In genomic region chr14:69842671-69843407, GRCh38 we compare ENCODE assay signal across 16 cellular contexts.
DNase-seq lines count a peak whose midpoint lies in the region; ATAC-seq and TF ChIP-seq lines count a peak whose summit lies in the region.
"Had no signal": no experiment of that assay in that cellular context is flagged by ENCODE, and none has a peak within 500 bp of the region (broad histone marks: within the 10 kb centered on the region; RNA-seq: fewer than 3 reads in every experiment).

No MANE protein-coding gene starts in this region.

- H3K4me1 Mint-ChIP-seq in nephron progenitor cell = peaks cover 14% of the 10 kb centered on the region

- H3K27ac ChIP-seq in HEK293 (ENCODE audit: extremely low read depth, low read depth, low read length) (no peak overlapping the region), coronary artery (no peak overlapping the region)
- H3K27ac ChIP-seq: lower lobe of right lung, Peyer's patch, transverse colon had no signal

- H3K4me3 ChIP-seq in HEK293 (ENCODE audit: low read depth, low read length) (no peak overlapping the region), coronary artery (no peak overlapping the region)
- H3K4me3 ChIP-seq: lower lobe of right lung, Peyer's patch, transverse colon had no signal

- H3K36me3 Mint-ChIP-seq in nephron progenitor cell (ENCODE audit: low read depth) = no peaks in the 10 kb centered on the region
- H3K36me3 Mint-ChIP-seq: activated naive CD8-positive, alpha-beta T cell had no signal

- H3K27ac Mint-ChIP-seq in nephron progenitor cell = no peak overlapping the region
- H3K27ac Mint-ChIP-seq: activated naive CD8-positive, alpha-beta T cell had no signal

- no peaks in the 10 kb centered on the region for H3K4me1 ChIP-seq in HEK293 (ENCODE audit: control insufficient read depth, insufficient read depth, low read length)
- H3K4me1 ChIP-seq: lower lobe of right lung, Peyer's patch, transverse colon had no signal

- H3K36me3 ChIP-seq in HEK293 (ENCODE audit: control insufficient read depth in 2 of 2, insufficient read depth in 1 of 2, low read length in 2 of 2) = no peaks in the 10 kb centered on the region
- H3K36me3 ChIP-seq: lower lobe of right lung, Peyer's patch, transverse colon had no signal

- CTCF ChIA-PET in HEK293 (lab: Yijun Ruan, JAX) = no interaction called here

- H3K9me3 Mint-ChIP-seq in nephron progenitor cell = no peaks in the 10 kb centered on the region

- DNase-seq in NCI-H187 treated with DMSO at 0.1 percent for 48 hours (lab: John Stamatoyannopoulos, UW) (peak; percentile 26), NCI-H748 (lab: John Stamatoyannopoulos, UW; ENCODE audit: unreplicated experiment) (peak; percentile 97), nephron progenitor cell (peak; percentile 44), coronary artery (ENCODE audit: low spot score) (no peak)
- DNase-seq in stimulated activated CD4-positive, alpha-beta T cell treated with anti-CD3 and anti-CD28 coated beads, Interleukin-4, amount 100 ng/mL, for 4 hours = no peak
- no peak for DNase-seq in activated CD4-positive, alpha-beta T cell treated with anti-CD3 and anti-CD28 coated beads for 4 hours
- DNase-seq: lower lobe of right lung; Peyer's patch; SK-N-SH; stimulated activated CD4-positive, alpha-beta T cell treated with anti-CD3 and anti-CD28 coated beads, Interleukin-1b, Interleukin-23, amount 100 ng/mL, for 48 hours; stimulated activated naive CD4-positive, alpha-beta T cell treated with Interleukin-2 at 50 U/mL for 16 hours; transverse colon had no signal

- ATAC-seq in GM21737 (IDR thresholded peaks at IDR 0.05; ENCODE audit: unreplicated experiment) = no peak
- ATAC-seq: activated CD4-positive, CD25-positive, alpha-beta regulatory T cell treated with anti-CD3 and anti-CD28 coated beads, Interleukin-2, amount 50 U/mL, for 24 hours had no signal

- H3K9me3 ChIP-seq in HEK293 (ENCODE audit: control insufficient read depth, insufficient read depth, low read depth, low read length) = no peaks in the 10 kb centered on the region
- H3K9me3 ChIP-seq: lower lobe of right lung, Peyer's patch, SK-N-SH, transverse colon had no signal

- POLR2A ChIA-PET in HEK293 (lab: Yijun Ruan, JAX) = no interaction called here

- H3K27me3 Mint-ChIP-seq in nephron progenitor cell (ENCODE audit: low read depth, poor library complexity) = no peaks in the 10 kb centered on the region

- TF ChIP-seq CTCF in HEK293 (tag by site-specific recombination; IDR thresholded peaks at IDR 0.05) = no peak
- TF ChIP-seq CTCF in nephron progenitor cell (IDR thresholded peaks at IDR 0.05) = no peak
- TF ChIP-seq CTCF in coronary artery (IDR thresholded peaks at IDR 0.05) = no peak

- no peak overlapping the region for H3K4me3 Mint-ChIP-seq in nephron progenitor cell
- H3K4me3 Mint-ChIP-seq: activated naive CD8-positive, alpha-beta T cell had no signal

TF ChIP-seq in HEK293, 187 proteins besides CTCF, POLR2A, EP300 and RAD21:
- TF ChIP-seq KLF1 (tag by site-specific recombination; IDR thresholded peaks at IDR 0.05) = no peak
- no peak for TF ChIP-seq ZNF174 (tag by site-specific recombination; IDR thresholded peaks at IDR 0.05)
- no peak for TF ChIP-seq ZNF623 (tag by site-specific recombination; IDR thresholded peaks at IDR 0.05)
- no peak for TF ChIP-seq ZNF292 (tag by site-specific recombination; IDR thresholded peaks at IDR 0.05; ENCODE audit: borderline replicate concordance, low read depth)
- no peak for TF ChIP-seq ZNF155 (tag by site-specific recombination; IDR thresholded peaks at IDR 0.05)
- peak; percentile 83 for TF ChIP-seq EGR2 (tag by site-specific recombination; IDR thresholded peaks at IDR 0.05; ENCODE audit: low read depth)
- no peak for TF ChIP-seq IKZF3 (tag by site-specific recombination; IDR thresholded peaks at IDR 0.05)
- no peak for TF ChIP-seq ZBTB1 (tag by site-specific recombination; IDR thresholded peaks at IDR 0.05)
- peak; percentile 69 for TF ChIP-seq ZFHX2 (tag by site-specific recombination; conservative IDR thresholded peaks at IDR 0.05)

Comparison
In these comparisons a context has a peak if more than half of its experiments do, and no peak if none do; other contexts are left out.
1. DNase-seq: peak in NCI-H187 treated with DMSO at 0.1 percent for 48 hours (single experiment), NCI-H748 (single experiment) and nephron progenitor cell (single experiment); none in stimulated activated CD4-positive, alpha-beta T cell treated with anti-CD3 and anti-CD28 coated beads, Interleukin-4, amount 100 ng/mL, for 4 hours (0 of 2), activated CD4-positive, alpha-beta T cell treated with anti-CD3 and anti-CD28 coated beads for 4 hours (0 of 2) and coronary artery (single experiment).